Comparison of ENCODE assay signal across 13 cellular contexts in the genomic region with DNA sequence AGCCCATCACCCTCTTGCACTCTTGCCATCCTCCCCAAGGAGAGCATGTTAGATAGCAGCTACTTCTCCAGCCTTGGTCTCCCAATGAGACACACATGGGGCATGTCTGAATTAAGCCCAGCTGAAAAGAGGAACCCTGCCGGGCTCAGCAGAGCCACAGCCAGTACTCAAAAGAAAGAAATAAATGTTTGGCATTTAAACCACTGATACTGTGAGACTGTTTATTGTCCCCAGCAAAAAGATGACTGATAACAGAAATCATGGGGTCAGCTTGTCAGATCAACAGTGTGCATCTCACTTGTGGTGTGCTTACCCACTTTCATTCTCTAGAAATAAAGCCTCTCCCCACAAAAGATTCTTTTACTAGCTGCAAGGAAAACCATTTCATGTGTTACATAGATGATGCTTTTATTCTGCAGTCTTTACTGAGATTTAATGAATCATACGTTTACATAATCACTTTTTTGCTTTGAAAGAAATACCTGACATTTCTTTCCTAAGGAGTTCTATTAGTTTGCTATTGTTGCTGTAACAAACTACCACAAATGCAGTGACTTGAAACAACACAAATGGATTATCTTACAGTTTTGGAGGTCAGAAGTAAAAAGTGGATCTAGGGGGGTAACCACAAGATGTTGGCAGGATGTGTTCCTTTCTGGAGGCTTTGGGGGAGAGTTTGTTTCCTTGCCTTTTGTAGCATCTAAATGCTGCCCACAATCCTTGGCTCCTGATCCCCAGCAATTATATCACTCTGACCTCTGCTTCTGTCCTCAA. TPM values are rescaled to one million over a fixed set of nuclear protein-coding genes. Genes with fewer than 3 reads are reported as not detected.
DNase-seq lines count a peak whose midpoint lies in the region; ATAC-seq, FAIRE-seq and TF ChIP-seq lines count a peak whose summit lies in the region.
"Had no signal": no experiment of that assay in that cellular context is flagged by ENCODE, and none has a peak within 500 bp of the region (broad histone marks: within the 10 kb centered on the region; RNA-seq: fewer than 3 reads in every experiment).

No MANE protein-coding gene starts in this region.

- H2BK120ac ChIP-seq in H1 (replicated peaks; ENCODE audit: low read depth, low read length) (no peak overlapping the region), H9 (ENCODE audit: low read depth, low read length, poor library complexity, severe bottlenecking) (no peak overlapping the region)

- H3K23me2 ChIP-seq in H1 (ENCODE audit: low read depth, low read length) = no peaks in the 10 kb centered on the region
- no peaks in the 10 kb centered on the region for H3K23me2 ChIP-seq in H9 (ENCODE audit: insufficient read length, low read depth, low read length, poor library complexity, severe bottlenecking)

- H3K4me1 ChIP-seq in H1 (replicated peaks in 1 of 4; ENCODE audit: control insufficient read depth in 3 of 4, insufficient read depth in 4 of 4, low read length in 3 of 4) = peaks cover 0 to 2% (median under 1%) of the 10 kb centered on the region in 4 experiments; a peak in 2 of 7 replicates
- H3K4me1 ChIP-seq in H9 (ENCODE audit: insufficient read depth, low read length) = no peaks in the 10 kb centered on the region
- H3K4me1 ChIP-seq: Caco-2 had no signal

- POLR2A ChIA-PET in H1 (lab: Charles Lee; ENCODE audit: partially characterized antibody) = no interaction called here

- H3K4me2 ChIP-seq in H1 (ENCODE audit: insufficient read depth in 1 of 2, low read depth in 2 of 2, low read length in 2 of 2) (no peak overlapping the region), H9 (ENCODE audit: insufficient read depth, insufficient read length, low read length) (no peak overlapping the region)

- H4K5ac ChIP-seq in H1 (ENCODE audit: insufficient read length, low read depth, low read length) (no peak overlapping the region), H9 (ENCODE audit: insufficient read length, low read depth, low read length) (no peak overlapping the region)

- H2BK15ac ChIP-seq in H1 (ENCODE audit: low read length) (no peak overlapping the region), H9 (ENCODE audit: low read depth, low read length) (no peak overlapping the region)

- H2AFZ ChIP-seq in H1 (ENCODE audit: low read length) = no peak overlapping the region; the same call in 1 of the 2 replicates
- H2AFZ ChIP-seq in H9 (ENCODE audit: low read length) = no peak overlapping the region

- peak overlapping the region in 1 of 3 experiments; percentile 40; a peak in 1 of 7 replicates for H3K27ac Mint-ChIP-seq in H9
- H3K27ac Mint-ChIP-seq: dendritic cell treated with granulocyte-macrophage colony-stimulating factor and Interleukin-4, amounts not matched to agents 40 ng/mL and 50 ng/mL, for 4 days had no signal

- no peak overlapping the region for H2AK5ac ChIP-seq in H1 (ENCODE audit: low read depth, low read length)
- no peak overlapping the region for H2AK5ac ChIP-seq in H9 (ENCODE audit: insufficient read length, low read length)

- H3K27ac ChIP-seq in H1 (ENCODE audit: low read depth, low read length) (no peak overlapping the region), H9 (ENCODE audit: insufficient read length, low read depth, low read length) (no peak overlapping the region)

- H3K56ac ChIP-seq in H1 (replicated peaks; ENCODE audit: insufficient read length, low read depth, low read length) (no peak overlapping the region), H9 (ENCODE audit: insufficient read length, low read depth, low read length) (no peak overlapping the region)

- DNase-seq in H1 (ENCODE audit: low read depth in 1 of 2, low spot score in 2 of 2) (no peak), H9 (no peak), LoVo (ENCODE audit: low spot score) (no peak), NCI-H524 (lab: John Stamatoyannopoulos, UW) (no peak), NCI-H1930 (lab: John Stamatoyannopoulos, UW) (no peak)
- DNase-seq: Caco-2, hippocampal formation, IMR-90, NCI-H69 had no signal

- H3K9me3 ChIP-seq in H1 (ENCODE audit: insufficient read depth in 2 of 2, low read depth in 1 of 2, low read length in 1 of 2) (no peaks in the 10 kb centered on the region), H9 (ENCODE audit: control insufficient read depth, low read depth, low read length) (no peaks in the 10 kb centered on the region)
- H3K9me3 ChIP-seq: Caco-2 had no signal

- H3K79me2 ChIP-seq in H1 (ENCODE audit: control insufficient read depth in 1 of 2, insufficient read depth in 2 of 2, low read length in 2 of 2) (no peaks in the 10 kb centered on the region), H9 (ENCODE audit: insufficient read depth, low read length) (no peaks in the 10 kb centered on the region)

- 76% methylated on average over 2 of the region's 2 CpGs; no CpG with 5 or more reads in 1 of the 2 experiments for WGBS in H1 (ENCODE audit: extremely low coverage in 1 of 2, insufficient coverage in 1 of 2, insufficient read length in 1 of 2, insufficient replicate concordance in 2 of 2, low coverage in 1 of 2, low lambda C conversion rate in 2 of 2, missing lambda C conversion rate in 1 of 2), 2 experiments
- WGBS in H9 (ENCODE audit: extremely low coverage, insufficient read length, low lambda C conversion rate) = no CpG with 5 or more reads among the region's 2 CpGs

- no peak for TF ChIP-seq EP300 in H1 (IDR thresholded peaks at IDR 0.05; ENCODE audit: borderline replicate concordance in 1 of 2, low read depth in 2 of 2, low read length in 2 of 2)

- H2BK12ac ChIP-seq in H1 (ENCODE audit: low read depth, low read length) (no peak overlapping the region), H9 (ENCODE audit: insufficient read length, low read depth, low read length) (no peak overlapping the region)

- H3K36me3 Mint-ChIP-seq in H9 (ENCODE audit: insufficient read depth in 1 of 3, low read depth in 3 of 3) = no peaks in the 10 kb centered on the region

- no peaks in the 10 kb centered on the region for H3K9me3 Mint-ChIP-seq in H9
- H3K9me3 Mint-ChIP-seq: dendritic cell treated with granulocyte-macrophage colony-stimulating factor and Interleukin-4, amounts not matched to agents 40 ng/mL and 50 ng/mL, for 4 days had no signal

- no peaks in the 10 kb centered on the region for H3K36me3 ChIP-seq in H1 (ENCODE audit: control insufficient read depth in 2 of 4, insufficient read depth in 4 of 4, low read length in 3 of 4)

- H4K8ac ChIP-seq in H1 (ENCODE audit: extremely low read depth, insufficient read depth, low read length) = no peak overlapping the region
- H4K8ac ChIP-seq in H9 (replicated peaks; ENCODE audit: insufficient read length, low read depth, low read length) = no peak overlapping the region

- H3K4me1 Mint-ChIP-seq in H9 = peaks cover 10 to 12% of the 10 kb centered on the region in 2 experiments

- H2BK20ac ChIP-seq in H1 (ENCODE audit: low read length) = no peak overlapping the region
- H2BK20ac ChIP-seq in H9 (ENCODE audit: low read depth, low read length, poor library complexity, severe bottlenecking) = no peak overlapping the region

- TF ChIP-seq CTCF in H1 (IDR thresholded peaks at IDR 0.05; ENCODE audit: control extremely low read depth in 1 of 3, insufficient read depth in 1 of 3, low read depth in 1 of 3, low read length in 3 of 3) = no peak
- TF ChIP-seq CTCF in H9 (conservative IDR thresholded peaks at IDR 0.05) = no peak

- no peak overlapping the region for H3K4me3 Mint-ChIP-seq in H9
- H3K4me3 Mint-ChIP-seq: dendritic cell treated with granulocyte-macrophage colony-stimulating factor and Interleukin-4, amounts not matched to agents 40 ng/mL and 50 ng/mL, for 4 days had no signal

- no peak overlapping the region for H3K4ac ChIP-seq in H1 (replicated peaks; ENCODE audit: insufficient read length, low read depth, low read length)
- H3K4ac ChIP-seq in H9 (ENCODE audit: low read depth, low read length) = no peak overlapping the region

- ATAC-seq in GM18861 (IDR thresholded peaks at IDR 0.05; ENCODE audit: unreplicated experiment) (peak; percentile 84), GM21786 (IDR thresholded peaks at IDR 0.05; ENCODE audit: unreplicated experiment) (peak; percentile 46), HG03432 (IDR thresholded peaks at IDR 0.05; ENCODE audit: unreplicated experiment) (peak; percentile 87)

- no peak overlapping the region for H2BK5ac ChIP-seq in H1 (ENCODE audit: low read depth, low read length)
- no peak overlapping the region for H2BK5ac ChIP-seq in H9 (ENCODE audit: insufficient read length, low read length)

- H4K20me1 ChIP-seq in H1 (replicated peaks in 1 of 2; ENCODE audit: control insufficient read depth in 1 of 2, insufficient read depth in 2 of 2, low read length in 2 of 2) = no peaks in the 10 kb centered on the region
- no peaks in the 10 kb centered on the region for H4K20me1 ChIP-seq in H9 (ENCODE audit: control insufficient read depth, insufficient read depth, insufficient read length)

- no peak for FAIRE-seq in H1 (lab: Jason Lieb, UNC)

- H3K23ac ChIP-seq in H1 (ENCODE audit: insufficient read length) = no peak overlapping the region
- no peak overlapping the region for H3K23ac ChIP-seq in H9 (ENCODE audit: insufficient read length, low read depth, low read length)

- H3K27me3 ChIP-seq in H1 (replicated peaks in 1 of 4; ENCODE audit: control insufficient read depth in 3 of 4, extremely low read depth in 1 of 4, insufficient read depth in 3 of 4, low read length in 3 of 4) (peaks cover 0 to 1% (median 0%) of the 10 kb centered on the region in 4 experiments; a peak in 1 of 7 replicates), H9 (ENCODE audit: insufficient read depth, low read length) (no peaks in the 10 kb centered on the region)

- no peak overlapping the region for H3K4me3 ChIP-seq in H1 (ENCODE audit: extremely low read depth in 1 of 4, insufficient read depth in 2 of 4, low read depth in 3 of 4, low read length in 4 of 4)

- H3T11ph ChIP-seq in H9 (ENCODE audit: low read length) = no peak overlapping the region

- H3K14ac ChIP-seq in H1 (ENCODE audit: insufficient read length) (no peak overlapping the region), H9 (ENCODE audit: insufficient read depth, low read length) (no peak overlapping the region)

- H4K91ac ChIP-seq in H1 (replicated peaks; ENCODE audit: insufficient read length, low read length) (no peak overlapping the region), H9 (ENCODE audit: insufficient read length, low read depth, low read length) (no peak overlapping the region)

- TF ChIP-seq RAD21 in H1 (IDR thresholded peaks at IDR 0.05 in 1 of 2, conservative IDR thresholded peaks at IDR 0.05 in 1 of 2; ENCODE audit: low read depth in 2 of 2, low read length in 2 of 2) = no peak

- H3K18ac ChIP-seq in H1 (ENCODE audit: extremely low read depth, low read length) (peak overlapping the region; percentile 34; the same call in 1 of the 2 replicates), H9 (ENCODE audit: insufficient read length, low read depth, low read length) (no peak overlapping the region)

- TF ChIP-seq POLR2A in H1 (IDR thresholded peaks at IDR 0.05; ENCODE audit: control extremely low read depth in 1 of 2, low read depth in 2 of 2, low read length in 2 of 2) = no peak

- CTCF ChIA-PET in H1 (lab: Charles Lee; ENCODE audit: partially characterized antibody) = no interaction called here

- no peak overlapping the region for H3K9ac ChIP-seq in H1 (replicated peaks in 1 of 4; ENCODE audit: extremely low read depth in 1 of 4, low read depth in 3 of 4, low read length in 3 of 4)
- H3K9ac ChIP-seq in H9 (ENCODE audit: extremely low read depth, insufficient read length, low read length) = no peak overlapping the region

- H3K27me3 Mint-ChIP-seq in H9 (ENCODE audit: low read depth) = no peaks in the 10 kb centered on the region

- no peaks in the 10 kb centered on the region for H3K79me1 ChIP-seq in H1 (ENCODE audit: low read depth, low read length)
- H3K79me1 ChIP-seq in H9 (ENCODE audit: insufficient read depth, low read depth, low read length, poor library complexity, severe bottlenecking) = no peaks in the 10 kb centered on the region

RNA-seq across cellular contexts. Expression of a gene that starts 20.9 kb away (rescaled TPM):
- not detected in 2 replicates for total RNA-seq in H1 (2021; fragmentation: NEBNext Ultra II Directional; extraction: Animal tissue kit (Norgen Biotek cat#: 25700))
- not detected in 2 replicates for polyA plus RNA-seq in H1 (2011; rRNA removed)
- polyA plus RNA-seq in H1 (2011; cell fraction: cytosol; rRNA removed) = not detected
- not detected for polyA plus RNA-seq in H1 (2011; cell fraction: nucleus; rRNA removed)
- polyA plus RNA-seq in H1 (2012, experiment 1 of 2) = not detected in 4 replicates
- not detected for polyA plus RNA-seq in H1 (2012, experiment 2 of 2)
- polyA plus RNA-seq in H1 (2013, experiment 1 of 2) = not detected
- polyA plus RNA-seq in H1 (2013, experiment 2 of 2) = not detected
- polyA minus RNA-seq in H1 (2011; rRNA and poly(A)+ RNA removed) = 0.27 TPM in 1 of 2 replicates, not detected in the other
- polyA minus RNA-seq in H1 (2011; cell fraction: cytosol; rRNA and poly(A)+ RNA removed) = not detected
- polyA minus RNA-seq in H1 (2011; cell fraction: nucleus; rRNA and poly(A)+ RNA removed) = not detected
- not detected in 2 replicates for total RNA-seq in H9 (2021)
- total RNA-seq: Caco-2 had no signal
